28 cellular contexts compared by ENCODE assay signal in the genomic region with DNA sequence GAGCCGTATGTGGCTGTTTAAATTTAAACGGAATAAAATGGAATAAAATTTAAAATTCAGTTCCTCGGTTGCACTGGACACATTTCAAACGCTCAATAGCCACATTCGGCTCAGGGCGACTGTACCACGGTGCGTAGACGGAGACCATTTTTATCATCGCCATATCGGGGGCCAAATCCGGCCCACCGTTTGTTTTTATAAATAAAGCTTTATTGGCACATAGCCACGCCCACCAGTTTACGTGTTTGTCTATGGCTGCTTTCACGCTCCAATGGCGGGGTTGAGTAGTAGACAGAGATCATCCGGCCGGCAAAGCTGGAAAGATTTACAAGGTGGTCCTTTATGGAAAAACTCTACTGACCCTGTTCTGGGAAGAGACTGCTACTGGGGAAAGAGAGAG. TPM values are rescaled to one million over a fixed set of nuclear protein-coding genes. Genes with fewer than 3 reads are reported as not detected.
"Had no signal": no experiment of that assay in that cellular context is flagged by ENCODE, and none has a peak within 500 bp of the region (broad histone marks: within the 10 kb centered on the region; RNA-seq: fewer than 3 reads in every experiment).

No MANE protein-coding gene starts in this region.

- H3K4me3 ChIP-seq: hepatocyte, mucosa of descending colon, smooth muscle cell, testis had no signal

- H2AFZ ChIP-seq: hepatocyte had no signal

- H3K27ac Mint-ChIP-seq: activated CD4-positive, alpha-beta memory T cell treated with anti-CD3 and anti-CD28 coated beads, Interleukin-2, amount 10 ng/mL, durations not matched to agents 7 days and 5 days; activated CD4-positive, alpha-beta T cell treated with anti-CD3 and anti-CD28 coated beads, Interleukin-2, amount 10 ng/mL, durations not matched to agents 7 days and 5 days; activated naive CD4-positive, alpha-beta T cell treated with anti-CD3 and anti-CD28 coated beads, Interleukin-2, amount 50 U/mL, for 24 hours; activated naive CD8-positive, alpha-beta T cell treated with anti-CD3 and anti-CD28 coated beads, Interleukin-2, amount 50 U/mL, for 24 hours; activated T-helper 2 cell treated with anti-CD3 and anti-CD28 coated beads, Interferon-gamma antibody, Interleukin-2, Interleukin-4, amounts not matched to agents 10 μg/mL and 5 μg/mL and 100 μg/mL, durations not matched to agents 14 hours and 24 hours and 36 hours; stimulated activated naive B cell treated with anti-CD40 and anti-IgM and Interleukin-4, amounts not matched to agents 10 μg/mL and 1 μg/mL and 100 μg/mL, for 72 hours; T-helper 1 cell treated with Interleukin-12 subunit alpha and Interleukin-12 subunit beta and Interleukin-4 antibody, amounts not matched to agents 30 μg/mL and 1 μg/mL, for 36 hours had no signal

- H3K4me1 Mint-ChIP-seq: activated CD4-positive, alpha-beta memory T cell treated with anti-CD3 and anti-CD28 coated beads, Interleukin-2, amount 10 ng/mL, durations not matched to agents 7 days and 5 days; activated CD4-positive, alpha-beta T cell treated with anti-CD3 and anti-CD28 coated beads, Interleukin-2, amount 10 ng/mL, durations not matched to agents 7 days and 5 days; activated naive CD4-positive, alpha-beta T cell treated with anti-CD3 and anti-CD28 coated beads, Interleukin-2, amount 50 U/mL, for 24 hours; activated naive CD8-positive, alpha-beta T cell treated with anti-CD3 and anti-CD28 coated beads, Interleukin-2, amount 50 U/mL, for 24 hours; central memory CD8-positive, alpha-beta T cell; stimulated activated naive B cell treated with anti-CD40 and anti-IgM and Interleukin-4, amounts not matched to agents 10 μg/mL and 1 μg/mL and 100 μg/mL, for 72 hours had no signal

- ATAC-seq: activated naive CD8-positive, alpha-beta T cell treated with anti-CD3 and anti-CD28 coated beads, Interleukin-2, amount 50 U/mL, for 24 hours; stimulated activated naive B cell treated with anti-CD40 and anti-IgM and Interleukin-4, amounts not matched to agents 10 μg/mL and 1 μg/mL and 100 μg/mL, for 72 hours had no signal

- H3K36me3 Mint-ChIP-seq: activated naive CD4-positive, alpha-beta T cell treated with anti-CD3 and anti-CD28 coated beads, Interleukin-2, amount 50 U/mL, for 24 hours; stimulated activated naive B cell treated with anti-CD40 and anti-IgM and Interleukin-4, amounts not matched to agents 10 μg/mL and 1 μg/mL and 100 μg/mL, for 72 hours had no signal

- DNase-seq: activated CD4-positive, alpha-beta memory T cell treated with anti-CD3 and anti-CD28 coated beads, Interleukin-2, amount 10 ng/mL, durations not matched to agents 7 days and 5 days; activated CD4-positive, alpha-beta T cell treated with anti-CD3 and anti-CD28 coated beads for 1 hour; activated CD4-positive, alpha-beta T cell treated with anti-CD3 and anti-CD28 coated beads, Interleukin-2, amount 10 ng/mL, durations not matched to agents 7 days and 5 days; activated naive CD8-positive, alpha-beta T cell treated with anti-CD3 and anti-CD28 coated beads, Interleukin-2, amount 50 U/mL, for 24 hours; activated T-cell treated with anti-CD3 and anti-CD28 coated beads, Interleukin-2, amount 50 U/mL, for 48 hours; dermis blood vessel endothelial cell; effector CD8-positive, alpha-beta T cell; islet precursor cell; left ventricle myocardium superior; mucosa of descending colon; nephron progenitor cell; retina; stimulated activated CD4-positive, alpha-beta T cell treated with anti-CD3 and anti-CD28 coated beads, Interleukin-1b, Interleukin-23, amount 100 ng/mL, for 48 hours; stimulated activated CD4-positive, alpha-beta T cell treated with anti-CD3 and anti-CD28 coated beads, Interleukin-4, amount 100 ng/mL, for 4 hours; stimulated activated CD8-positive, alpha-beta memory T cell treated with anti-CD3 and anti-CD28 coated beads, Interleukin-4, amount 100 ng/mL, for 48 hours; stimulated activated naive B cell treated with anti-CD40 and anti-IgM and Interleukin-4, amounts not matched to agents 10 μg/mL and 1 μg/mL and 100 μg/mL, for 72 hours; SW 1271; T-helper 9 cell; testis; transverse colon had no signal

- H3K79me2 ChIP-seq: hepatocyte had no signal

- H3K4me1 ChIP-seq: pancreas, prostate gland, testis had no signal

- H3K27me3 Mint-ChIP-seq: activated CD4-positive, alpha-beta memory T cell treated with anti-CD3 and anti-CD28 coated beads, Interleukin-2, amount 10 ng/mL, durations not matched to agents 7 days and 5 days; activated CD4-positive, alpha-beta T cell treated with anti-CD3 and anti-CD28 coated beads, Interleukin-2, amount 10 ng/mL, durations not matched to agents 7 days and 5 days; activated naive CD4-positive, alpha-beta T cell treated with anti-CD3 and anti-CD28 coated beads, Interleukin-2, amount 50 U/mL, for 24 hours had no signal

- H3K4me2 ChIP-seq: smooth muscle cell had no signal

- H3K9me3 ChIP-seq: mucosa of descending colon, pancreas, prostate gland, testis, transverse colon had no signal

- H3K9me3 Mint-ChIP-seq: activated CD4-positive, alpha-beta memory T cell treated with anti-CD3 and anti-CD28 coated beads, Interleukin-2, amount 10 ng/mL, durations not matched to agents 7 days and 5 days; activated CD4-positive, alpha-beta T cell treated with anti-CD3 and anti-CD28 coated beads, Interleukin-2, amount 10 ng/mL, durations not matched to agents 7 days and 5 days; activated naive CD4-positive, alpha-beta T cell treated with anti-CD3 and anti-CD28 coated beads, Interleukin-2, amount 50 U/mL, for 24 hours; activated naive CD8-positive, alpha-beta T cell treated with anti-CD3 and anti-CD28 coated beads, Interleukin-2, amount 50 U/mL, for 24 hours; activated T-helper 2 cell treated with anti-CD3 and anti-CD28 coated beads, Interferon-gamma antibody, Interleukin-2, Interleukin-4, amounts not matched to agents 10 μg/mL and 5 μg/mL and 100 μg/mL, durations not matched to agents 14 hours and 24 hours and 36 hours; central memory CD8-positive, alpha-beta T cell; nephron progenitor cell; T-helper 1 cell treated with Interleukin-12 subunit alpha and Interleukin-12 subunit beta and Interleukin-4 antibody, amounts not matched to agents 30 μg/mL and 1 μg/mL, for 36 hours had no signal

- H3K36me3 ChIP-seq: pancreas, prostate gland, transverse colon had no signal

- H3K27me3 ChIP-seq: hepatocyte, pancreas, testis, transverse colon had no signal

- H3K4me3 Mint-ChIP-seq: activated CD4-positive, alpha-beta memory T cell treated with anti-CD3 and anti-CD28 coated beads, Interleukin-2, amount 10 ng/mL, durations not matched to agents 7 days and 5 days; activated CD4-positive, alpha-beta T cell treated with anti-CD3 and anti-CD28 coated beads, Interleukin-2, amount 10 ng/mL, durations not matched to agents 7 days and 5 days; activated naive CD4-positive, alpha-beta T cell treated with anti-CD3 and anti-CD28 coated beads, Interleukin-2, amount 50 U/mL, for 24 hours; activated naive CD8-positive, alpha-beta T cell treated with anti-CD3 and anti-CD28 coated beads, Interleukin-2, amount 50 U/mL, for 24 hours; central memory CD8-positive, alpha-beta T cell; nephron progenitor cell; stimulated activated naive B cell treated with anti-CD40 and anti-IgM and Interleukin-4, amounts not matched to agents 10 μg/mL and 1 μg/mL and 100 μg/mL, for 72 hours; T-helper 1 cell treated with Interleukin-12 subunit alpha and Interleukin-12 subunit beta and Interleukin-4 antibody, amounts not matched to agents 30 μg/mL and 1 μg/mL, for 36 hours had no signal

RNA-seq across cellular contexts. Expression of gene PTPRS, which starts 33.0 kb away (rescaled TPM):
- total RNA-seq: activated CD4-positive, alpha-beta memory T cell treated with anti-CD3 and anti-CD28 coated beads, Interleukin-2, amount 10 ng/mL, durations not matched to agents 7 days and 5 days had no signal
